In genomic region chr5:106962464-106963230, GRCh38 we compare ENCODE assay signal across 23 cellular contexts.
DNase-seq lines count a peak whose midpoint lies in the region; ATAC-seq and TF ChIP-seq lines count a peak whose summit lies in the region.
"Had no signal": no experiment of that assay in that cellular context is flagged by ENCODE, and none has a peak within 500 bp of the region (broad histone marks: within the 10 kb centered on the region; RNA-seq: fewer than 3 reads in every experiment).

No MANE protein-coding gene starts in this region.

- H2BK5ac ChIP-seq in IMR-90 (ENCODE audit: low read depth, low read length, poor library complexity, severe bottlenecking) (no peak overlapping the region), trophoblast cell (ENCODE audit: low read depth, low read length, poor library complexity) (no peak overlapping the region)

- peak overlapping the region; percentile 72 for H2BK12ac ChIP-seq in trophoblast cell (ENCODE audit: low read length)

- no peak for TF ChIP-seq CTCF in IMR-90 (conservative IDR thresholded peaks at IDR 0.05; ENCODE audit: low read depth, low read length)

- H3K9me3 ChIP-seq in IMR-90 (ENCODE audit: control insufficient read depth, insufficient read depth, low read length): no peaks in the 10 kb centered on the region
- no peaks in the 10 kb centered on the region for H3K9me3 ChIP-seq in trophoblast cell (ENCODE audit: insufficient read depth, low read depth, low read length)
- H3K9me3 ChIP-seq: MG63, Peyer's patch had no signal

- intact Hi-C loops in IMR-90 (cut with micrococcal nuclease): no loop called here

- no peak overlapping the region for H3K4me3 ChIP-seq in IMR-90 (ENCODE audit: insufficient read depth, low read depth, low read length)
- H3K4me3 ChIP-seq in trophoblast cell (ENCODE audit: low read depth, low read length): no peak overlapping the region
- H3K4me3 ChIP-seq: MG63, Peyer's patch, SK-N-MC had no signal

- DNase-seq in DMS53 (lab: John Stamatoyannopoulos, UW) (peak; percentile 10), DMS53 treated with DMSO at 0.1 percent for 48 hours (lab: John Stamatoyannopoulos, UW; ENCODE audit: unreplicated experiment) (no peak), IMR-90 (no peak), islet precursor cell (peak; percentile 58), trophoblast cell (no peak), SKM-1 treated with dmso at 0.1 percent for 144 hours (lab: John Stamatoyannopoulos, UW; ENCODE audit: unreplicated experiment) (no peak), midbrain (lab: John Stamatoyannopoulos, UW) (no peak)
- DNase-seq: ACHN, Calu3, H9, KG1, MG63, NCI-H1105 treated with DMSO at 0.1 percent for 48 hours, NCI-H146, NCI-H1930, NCI-H446, NCI-H524 treated with DMSO at 0.1 percent for 48 hours, Peyer's patch, SHP77 treated with DMSO at 0.1 percent for 48 hours, SW 1271 had no signal

- no peaks in the 10 kb centered on the region for H3K79me2 ChIP-seq in trophoblast cell (ENCODE audit: control insufficient read depth, insufficient read depth, low read length, poor library complexity)

- no peak for ATAC-seq in IMR-90 (ENCODE audit: low read depth)
- ATAC-seq in HG02678 (IDR thresholded peaks at IDR 0.05; ENCODE audit: unreplicated experiment): no peak

- H2AK9ac ChIP-seq in IMR-90 (replicated peaks; ENCODE audit: low read depth, low read length, poor library complexity): no peak overlapping the region

- no TSS peak for BruUV-seq in IMR-90 (replicated peaks; lab: Mats Ljungman, UMichigan)

- H2BK15ac ChIP-seq in IMR-90 (ENCODE audit: low read depth, low read length): no peak overlapping the region

- H2BK120ac ChIP-seq in IMR-90 (ENCODE audit: low read depth, low read length) (no peak overlapping the region), trophoblast cell (ENCODE audit: insufficient read depth, low read length, poor library complexity) (no peak overlapping the region)

- no peak for TF ChIP-seq RAD21 in IMR-90 (IDR thresholded peaks at IDR 0.05; ENCODE audit: low read length)

- no peak overlapping the region for H2AFZ ChIP-seq in IMR-90 (replicated peaks; ENCODE audit: low read length, poor library complexity)
- no peak overlapping the region for H2AFZ ChIP-seq in trophoblast cell (ENCODE audit: insufficient read depth, low read length, poor library complexity)

- no peaks in the 10 kb centered on the region for H4K20me1 ChIP-seq in IMR-90 (ENCODE audit: insufficient read depth, low read length)

- CTCF ChIA-PET in IMR-90 (lab: Yijun Ruan, JAX): no interaction called here

- H4K12ac ChIP-seq in trophoblast cell (ENCODE audit: low read depth, low read length): no peak overlapping the region

- H3K79me1 ChIP-seq in IMR-90 (ENCODE audit: low read depth in 1 of 2, low read length in 2 of 2) (no peaks in the 10 kb centered on the region), trophoblast cell (ENCODE audit: low read length) (no peaks in the 10 kb centered on the region)

- H3K9ac ChIP-seq in IMR-90 (ENCODE audit: low read depth, low read length) (no peak overlapping the region), trophoblast cell (ENCODE audit: low read length) (no peak overlapping the region)

- H4K91ac ChIP-seq in IMR-90 (ENCODE audit: insufficient read depth, low read depth, low read length) (no peak overlapping the region), trophoblast cell (ENCODE audit: low read depth, low read length) (no peak overlapping the region)

- POLR2A ChIA-PET in IMR-90 (lab: Charles Lee; ENCODE audit: unreplicated experiment): no interaction called here

- H3K4ac ChIP-seq in IMR-90 (ENCODE audit: low read depth, low read length) (no peak overlapping the region), trophoblast cell (ENCODE audit: low read depth, low read length) (no peak overlapping the region)

- TF ChIP-seq POLR2A in IMR-90 (IDR thresholded peaks at IDR 0.05; ENCODE audit: low read depth, low read length): no peak

- H3K36me3 ChIP-seq in IMR-90 (ENCODE audit: control insufficient read depth, insufficient read depth, low read length) (no peaks in the 10 kb centered on the region), trophoblast cell (ENCODE audit: control insufficient read depth in 1 of 2, insufficient read depth in 2 of 2, low read length in 2 of 2) (no peaks in the 10 kb centered on the region)
- H3K36me3 ChIP-seq: MG63, Peyer's patch had no signal

- in situ Hi-C loops in IMR-90 (cut with MboI; ENCODE audit: low sequenced_read_pairs): no loop called here

- no peak overlapping the region for H3K18ac ChIP-seq in IMR-90 (ENCODE audit: low read depth, low read length)
- H3K18ac ChIP-seq in trophoblast cell (ENCODE audit: low read length): no peak overlapping the region

- no CpG with 5 or more reads among the region's 7 CpGs for WGBS in IMR-90 (ENCODE audit: extremely low coverage in 2 of 2, insufficient read length in 1 of 2), 2 experiments
- WGBS in trophoblast cell (ENCODE audit: extremely low coverage, insufficient coverage, insufficient read length): no CpG with 5 or more reads among the region's 7 CpGs

- no peaks in the 10 kb centered on the region for H3K9me1 ChIP-seq in IMR-90 (ENCODE audit: insufficient read depth, low read length)

- H3K27me3 ChIP-seq in IMR-90 (ENCODE audit: control insufficient read depth, insufficient read depth, low read length): no peaks in the 10 kb centered on the region
- H3K27me3 ChIP-seq in trophoblast cell (ENCODE audit: insufficient read depth, low read length): no peaks in the 10 kb centered on the region
- H3K27me3 ChIP-seq: MG63, Peyer's patch had no signal

- H2BK20ac ChIP-seq in IMR-90 (ENCODE audit: low read depth, low read length): no peak overlapping the region

- H3K23ac ChIP-seq in IMR-90 (ENCODE audit: low read depth, low read length): no peak overlapping the region
- no peak overlapping the region for H3K23ac ChIP-seq in trophoblast cell (ENCODE audit: low read length)

- H2AK5ac ChIP-seq in IMR-90 (ENCODE audit: low read depth, low read length) (no peak overlapping the region), trophoblast cell (ENCODE audit: low read length) (no peak overlapping the region)

- no peak overlapping the region for H3K27ac ChIP-seq in IMR-90 (ENCODE audit: insufficient read depth, low read length)
- no peak overlapping the region for H3K27ac ChIP-seq in trophoblast cell (ENCODE audit: low read depth, low read length)
- H3K27ac ChIP-seq: 22Rv1, Peyer's patch, SK-N-MC had no signal

- dilution Hi-C loops in IMR-90 (cut with HindIII; ENCODE audit: low sequenced_read_pairs, unreplicated experiment): no loop called here

- H4K8ac ChIP-seq in IMR-90 (ENCODE audit: low read depth in 2 of 2, low read length in 2 of 2) (no peak overlapping the region), trophoblast cell (ENCODE audit: low read depth, low read length) (no peak overlapping the region)

- no peak overlapping the region for H3K4me2 ChIP-seq in IMR-90 (ENCODE audit: low read depth, low read length)
- H3K4me2 ChIP-seq in trophoblast cell (ENCODE audit: low read length): no peak overlapping the region

- no peak overlapping the region for H3K56ac ChIP-seq in IMR-90 (ENCODE audit: extremely low read depth, insufficient read depth, low read length)

- H4K5ac ChIP-seq in IMR-90 (ENCODE audit: low read depth, low read length): no peak overlapping the region

- no peak overlapping the region for H3K14ac ChIP-seq in IMR-90 (replicated peaks; ENCODE audit: low read depth, low read length)
- H3K14ac ChIP-seq in trophoblast cell (ENCODE audit: low read length): no peak overlapping the region

- H3K4me1 ChIP-seq in IMR-90 (ENCODE audit: control insufficient read depth, insufficient read depth, low read length) (no peaks in the 10 kb centered on the region), trophoblast cell (ENCODE audit: control insufficient read depth in 1 of 2, insufficient read depth in 2 of 2, low read length in 2 of 2) (peaks cover 3% of the 10 kb centered on the region in 2 experiments)
- H3K4me1 ChIP-seq: Peyer's patch had no signal

TF ChIP-seq in IMR-90, 13 proteins besides CTCF, POLR2A, EP300 and RAD21:
- TF ChIP-seq, protein P1, sequence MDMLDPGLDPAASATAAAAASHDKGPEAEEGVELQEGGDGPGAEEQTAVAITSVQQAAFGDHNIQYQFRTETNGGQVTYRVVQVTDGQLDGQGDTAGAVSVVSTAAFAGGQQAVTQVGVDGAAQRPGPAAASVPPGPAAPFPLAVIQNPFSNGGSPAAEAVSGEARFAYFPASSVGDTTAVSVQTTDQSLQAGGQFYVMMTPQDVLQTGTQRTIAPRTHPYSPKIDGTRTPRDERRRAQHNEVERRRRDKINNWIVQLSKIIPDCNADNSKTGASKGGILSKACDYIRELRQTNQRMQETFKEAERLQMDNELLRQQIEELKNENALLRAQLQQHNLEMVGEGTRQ (IDR thresholded peaks at IDR 0.05; ENCODE audit: low read depth, low read length): no peak
- TF ChIP-seq NFE2L2 (IDR thresholded peaks at IDR 0.05; ENCODE audit: low read depth, low read length) (peak; percentile 70), ELK1 (IDR thresholded peaks at IDR 0.05; ENCODE audit: borderline replicate concordance, low read depth, low read length) (no peak)

Comparison
In these comparisons a context has a peak if more than half of its experiments do, and no peak if none do; other contexts are left out.
1. DNase-seq: peak in DMS53 (single experiment) and islet precursor cell (single experiment); none in DMS53 treated with DMSO at 0.1 percent for 48 hours (single experiment), IMR-90 (single experiment), trophoblast cell (0 of 2), SKM-1 treated with dmso at 0.1 percent for 144 hours (single experiment) and midbrain (single experiment).